1 cellular context compared by ENCODE assay signal in the genomic region with DNA sequence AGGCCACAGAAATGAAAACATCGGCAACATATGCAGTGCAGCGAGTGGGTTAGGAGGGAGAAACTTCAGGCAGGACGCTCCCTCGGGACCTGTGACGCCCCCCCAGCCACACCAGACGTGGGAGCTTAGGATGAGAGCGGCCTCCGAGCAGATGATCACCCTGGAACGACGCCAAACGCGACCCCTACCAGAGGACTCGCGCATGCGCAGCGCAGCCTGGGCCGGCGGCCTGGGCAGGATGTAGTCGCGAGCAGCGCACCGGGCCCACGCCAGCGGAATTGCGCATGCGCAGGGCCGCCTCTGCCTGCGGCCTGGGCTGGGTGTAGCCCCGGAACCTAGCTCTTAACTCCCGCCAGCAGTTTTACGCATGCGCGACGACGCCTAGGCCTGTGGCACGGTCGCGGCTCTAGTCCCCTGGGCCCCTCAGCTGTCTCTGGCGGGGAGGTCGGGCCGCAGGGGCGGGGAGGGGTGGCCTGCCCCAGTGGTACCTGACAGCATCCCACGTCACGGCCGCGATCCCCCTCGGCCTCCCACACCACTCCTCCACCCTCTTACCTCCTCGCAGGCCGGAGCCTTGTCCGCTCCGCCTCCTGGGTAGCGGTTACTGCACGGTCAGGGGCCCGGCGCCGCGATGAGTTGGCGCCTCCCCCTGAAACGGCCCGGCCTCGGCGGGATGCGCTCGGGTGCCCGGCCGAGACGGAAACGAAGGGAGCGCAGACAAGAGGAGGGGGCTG.
TF ChIP-seq lines count a peak whose summit lies in the region.

RCBTB2 (minus strand) TSS at position 608 of the 734 bp plus-strand sequence. CDS start 11,141 bp downstream, outside the sequence.

TF ChIP-seq in GM12878, 131 proteins besides CTCF, POLR2A, EP300 and RAD21 (continued from another document and continues in another):
- TF ChIP-seq, protein P1, sequence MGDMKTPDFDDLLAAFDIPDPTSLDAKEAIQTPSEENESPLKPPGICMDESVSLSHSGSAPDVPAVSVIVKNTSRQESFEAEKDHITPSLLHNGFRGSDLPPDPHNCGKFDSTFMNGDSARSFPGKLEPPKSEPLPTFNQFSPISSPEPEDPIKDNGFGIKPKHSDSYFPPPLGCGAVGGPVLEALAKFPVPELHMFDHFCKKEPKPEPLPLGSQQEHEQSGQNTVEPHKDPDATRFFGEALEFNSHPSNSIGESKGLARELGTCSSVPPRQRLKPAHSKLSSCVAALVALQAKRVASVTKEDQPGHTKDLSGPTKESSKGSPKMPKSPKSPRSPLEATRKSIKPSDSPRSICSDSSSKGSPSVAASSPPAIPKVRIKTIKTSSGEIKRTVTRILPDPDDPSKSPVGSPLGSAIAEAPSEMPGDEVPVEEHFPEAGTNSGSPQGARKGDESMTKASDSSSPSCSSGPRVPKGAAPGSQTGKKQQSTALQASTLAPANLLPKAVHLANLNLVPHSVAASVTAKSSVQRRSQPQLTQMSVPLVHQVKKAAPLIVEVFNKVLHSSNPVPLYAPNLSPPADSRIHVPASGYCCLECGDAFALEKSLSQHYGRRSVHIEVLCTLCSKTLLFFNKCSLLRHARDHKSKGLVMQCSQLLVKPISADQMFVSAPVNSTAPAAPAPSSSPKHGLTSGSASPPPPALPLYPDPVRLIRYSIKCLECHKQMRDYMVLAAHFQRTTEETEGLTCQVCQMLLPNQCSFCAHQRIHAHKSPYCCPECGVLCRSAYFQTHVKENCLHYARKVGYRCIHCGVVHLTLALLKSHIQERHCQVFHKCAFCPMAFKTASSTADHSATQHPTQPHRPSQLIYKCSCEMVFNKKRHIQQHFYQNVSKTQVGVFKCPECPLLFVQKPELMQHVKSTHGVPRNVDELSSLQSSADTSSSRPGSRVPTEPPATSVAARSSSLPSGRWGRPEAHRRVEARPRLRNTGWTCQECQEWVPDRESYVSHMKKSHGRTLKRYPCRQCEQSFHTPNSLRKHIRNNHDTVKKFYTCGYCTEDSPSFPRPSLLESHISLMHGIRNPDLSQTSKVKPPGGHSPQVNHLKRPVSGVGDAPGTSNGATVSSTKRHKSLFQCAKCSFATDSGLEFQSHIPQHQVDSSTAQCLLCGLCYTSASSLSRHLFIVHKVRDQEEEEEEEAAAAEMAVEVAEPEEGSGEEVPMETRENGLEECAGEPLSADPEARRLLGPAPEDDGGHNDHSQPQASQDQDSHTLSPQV (IDR thresholded peaks at IDR 0.05), result no peak
- TF ChIP-seq MYB (IDR thresholded peaks at IDR 0.05; ENCODE audit: borderline replicate concordance, low read depth, low read length) (no peak), GABPA (IDR thresholded peaks at IDR 0.05; ENCODE audit: low read depth) (no peak), SIX5 (IDR thresholded peaks at IDR 0.05; ENCODE audit: low read depth, low read length, severe bottlenecking) (no peak), NFXL1 (IDR thresholded peaks at IDR 0.05; ENCODE audit: borderline replicate concordance) (no peak), SIN3A (IDR thresholded peaks at IDR 0.05; ENCODE audit: low read depth, low read length) (no peak), ZNF384 (IDR thresholded peaks at IDR 0.05; ENCODE audit: borderline replicate concordance, low read depth, low read length) (no peak), TARDBP (IDR thresholded peaks at IDR 0.05; ENCODE audit: borderline replicate concordance) (no peak), PAX8 (IDR thresholded peaks at IDR 0.05) (no peak), ZBED1 (IDR thresholded peaks at IDR 0.05; ENCODE audit: borderline replicate concordance) (no peak), DPF2 (IDR thresholded peaks at IDR 0.05) (no peak; the same call in 1 of the 2 replicates), ASH2L (IDR thresholded peaks at IDR 0.05; ENCODE audit: borderline replicate concordance, low read depth) (no peak; the same call in 1 of the 2 replicates), CREB1 (IDR thresholded peaks at IDR 0.05; ENCODE audit: low read depth) (peak; percentile 77; the same call in 1 of the 2 replicates), YBX1 (IDR thresholded peaks at IDR 0.05) (no peak), ZSCAN29 (IDR thresholded peaks at IDR 0.05) (no peak), NR2C2 (IDR thresholded peaks at IDR 0.05; ENCODE audit: borderline replicate concordance, control insufficient read depth, insufficient read length, low read depth) (no peak), NR2F1 (conservative IDR thresholded peaks at IDR 0.05) (peak; percentile 15; the same call in 1 of the 2 replicates), POLR2AphosphoS5 (IDR thresholded peaks at IDR 0.05; ENCODE audit: low read length) (peak; percentile 82; the same call in 1 of the 2 replicates), ZBTB40 (IDR thresholded peaks at IDR 0.05; ENCODE audit: borderline replicate concordance) (no peak), LARP7 (IDR thresholded peaks at IDR 0.05) (no peak), REST (IDR thresholded peaks at IDR 0.05; ENCODE audit: low read depth, low read length) (no peak), BHLHE40 (IDR thresholded peaks at IDR 0.05; ENCODE audit: borderline replicate concordance in 1 of 2, low read depth in 2 of 2, low read length in 1 of 2) (peak; percentile 58 to 90; a peak in 2 of 4 replicates), SMARCA5 (IDR thresholded peaks at IDR 0.05) (no peak), RB1 (IDR thresholded peaks at IDR 0.05; ENCODE audit: borderline replicate concordance) (no peak; the same call in 1 of the 2 replicates), EED (IDR thresholded peaks at IDR 0.05; ENCODE audit: low read depth) (no peak), NFYA (IDR thresholded peaks at IDR 0.05; ENCODE audit: borderline replicate concordance, low read depth, low read length) (no peak), ATF7 (IDR thresholded peaks at IDR 0.05; ENCODE audit: low read depth) (no peak), BACH1 (IDR thresholded peaks at IDR 0.05; ENCODE audit: borderline replicate concordance) (peak; percentile 41; the same call in 1 of the 2 replicates), POU2F2 (IDR thresholded peaks at IDR 0.05; ENCODE audit: borderline replicate concordance, low read depth, low read length) (peak; percentile 48; the same call in 2 of the 3 replicates)
- TF ChIP-seq, protein P2, sequence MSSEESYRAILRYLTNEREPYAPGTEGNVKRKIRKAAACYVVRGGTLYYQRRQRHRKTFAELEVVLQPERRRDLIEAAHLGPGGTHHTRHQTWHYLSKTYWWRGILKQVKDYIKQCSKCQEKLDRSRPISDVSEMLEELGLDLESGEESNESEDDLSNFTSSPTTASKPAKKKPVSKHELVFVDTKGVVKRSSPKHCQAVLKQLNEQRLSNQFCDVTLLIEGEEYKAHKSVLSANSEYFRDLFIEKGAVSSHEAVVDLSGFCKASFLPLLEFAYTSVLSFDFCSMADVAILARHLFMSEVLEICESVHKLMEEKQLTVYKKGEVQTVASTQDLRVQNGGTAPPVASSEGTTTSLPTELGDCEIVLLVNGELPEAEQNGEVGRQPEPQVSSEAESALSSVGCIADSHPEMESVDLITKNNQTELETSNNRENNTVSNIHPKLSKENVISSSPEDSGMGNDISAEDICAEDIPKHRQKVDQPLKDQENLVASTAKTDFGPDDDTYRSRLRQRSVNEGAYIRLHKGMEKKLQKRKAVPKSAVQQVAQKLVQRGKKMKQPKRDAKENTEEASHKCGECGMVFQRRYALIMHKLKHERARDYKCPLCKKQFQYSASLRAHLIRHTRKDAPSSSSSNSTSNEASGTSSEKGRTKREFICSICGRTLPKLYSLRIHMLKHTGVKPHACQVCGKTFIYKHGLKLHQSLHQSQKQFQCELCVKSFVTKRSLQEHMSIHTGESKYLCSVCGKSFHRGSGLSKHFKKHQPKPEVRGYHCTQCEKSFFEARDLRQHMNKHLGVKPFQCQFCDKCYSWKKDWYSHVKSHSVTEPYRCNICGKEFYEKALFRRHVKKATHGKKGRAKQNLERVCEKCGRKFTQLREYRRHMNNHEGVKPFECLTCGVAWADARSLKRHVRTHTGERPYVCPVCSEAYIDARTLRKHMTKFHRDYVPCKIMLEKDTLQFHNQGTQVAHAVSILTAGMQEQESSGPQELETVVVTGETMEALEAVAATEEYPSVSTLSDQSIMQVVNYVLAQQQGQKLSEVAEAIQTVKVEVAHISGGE (CRISPR knock-in tag; IDR thresholded peaks at IDR 0.05), result no peak
- TF ChIP-seq, protein P3, sequence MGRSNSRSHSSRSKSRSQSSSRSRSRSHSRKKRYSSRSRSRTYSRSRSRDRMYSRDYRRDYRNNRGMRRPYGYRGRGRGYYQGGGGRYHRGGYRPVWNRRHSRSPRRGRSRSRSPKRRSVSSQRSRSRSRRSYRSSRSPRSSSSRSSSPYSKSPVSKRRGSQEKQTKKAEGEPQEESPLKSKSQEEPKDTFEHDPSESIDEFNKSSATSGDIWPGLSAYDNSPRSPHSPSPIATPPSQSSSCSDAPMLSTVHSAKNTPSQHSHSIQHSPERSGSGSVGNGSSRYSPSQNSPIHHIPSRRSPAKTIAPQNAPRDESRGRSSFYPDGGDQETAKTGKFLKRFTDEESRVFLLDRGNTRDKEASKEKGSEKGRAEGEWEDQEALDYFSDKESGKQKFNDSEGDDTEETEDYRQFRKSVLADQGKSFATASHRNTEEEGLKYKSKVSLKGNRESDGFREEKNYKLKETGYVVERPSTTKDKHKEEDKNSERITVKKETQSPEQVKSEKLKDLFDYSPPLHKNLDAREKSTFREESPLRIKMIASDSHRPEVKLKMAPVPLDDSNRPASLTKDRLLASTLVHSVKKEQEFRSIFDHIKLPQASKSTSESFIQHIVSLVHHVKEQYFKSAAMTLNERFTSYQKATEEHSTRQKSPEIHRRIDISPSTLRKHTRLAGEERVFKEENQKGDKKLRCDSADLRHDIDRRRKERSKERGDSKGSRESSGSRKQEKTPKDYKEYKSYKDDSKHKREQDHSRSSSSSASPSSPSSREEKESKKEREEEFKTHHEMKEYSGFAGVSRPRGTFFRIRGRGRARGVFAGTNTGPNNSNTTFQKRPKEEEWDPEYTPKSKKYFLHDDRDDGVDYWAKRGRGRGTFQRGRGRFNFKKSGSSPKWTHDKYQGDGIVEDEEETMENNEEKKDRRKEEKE (IDR thresholded peaks at IDR 0.05), result no peak
- TF ChIP-seq, protein P4, sequence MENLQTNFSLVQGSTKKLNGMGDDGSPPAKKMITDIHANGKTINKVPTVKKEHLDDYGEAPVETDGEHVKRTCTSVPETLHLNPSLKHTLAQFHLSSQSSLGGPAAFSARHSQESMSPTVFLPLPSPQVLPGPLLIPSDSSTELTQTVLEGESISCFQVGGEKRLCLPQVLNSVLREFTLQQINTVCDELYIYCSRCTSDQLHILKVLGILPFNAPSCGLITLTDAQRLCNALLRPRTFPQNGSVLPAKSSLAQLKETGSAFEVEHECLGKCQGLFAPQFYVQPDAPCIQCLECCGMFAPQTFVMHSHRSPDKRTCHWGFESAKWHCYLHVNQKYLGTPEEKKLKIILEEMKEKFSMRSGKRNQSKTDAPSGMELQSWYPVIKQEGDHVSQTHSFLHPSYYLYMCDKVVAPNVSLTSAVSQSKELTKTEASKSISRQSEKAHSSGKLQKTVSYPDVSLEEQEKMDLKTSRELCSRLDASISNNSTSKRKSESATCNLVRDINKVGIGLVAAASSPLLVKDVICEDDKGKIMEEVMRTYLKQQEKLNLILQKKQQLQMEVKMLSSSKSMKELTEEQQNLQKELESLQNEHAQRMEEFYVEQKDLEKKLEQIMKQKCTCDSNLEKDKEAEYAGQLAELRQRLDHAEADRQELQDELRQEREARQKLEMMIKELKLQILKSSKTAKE (IDR thresholded peaks at IDR 0.05; ENCODE audit: low read depth, poor library complexity, severe bottlenecking), result no peak
- TF ChIP-seq, protein P5, sequence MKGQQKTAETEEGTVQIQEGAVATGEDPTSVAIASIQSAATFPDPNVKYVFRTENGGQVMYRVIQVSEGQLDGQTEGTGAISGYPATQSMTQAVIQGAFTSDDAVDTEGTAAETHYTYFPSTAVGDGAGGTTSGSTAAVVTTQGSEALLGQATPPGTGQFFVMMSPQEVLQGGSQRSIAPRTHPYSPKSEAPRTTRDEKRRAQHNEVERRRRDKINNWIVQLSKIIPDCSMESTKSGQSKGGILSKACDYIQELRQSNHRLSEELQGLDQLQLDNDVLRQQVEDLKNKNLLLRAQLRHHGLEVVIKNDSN (IDR thresholded peaks at IDR 0.05; ENCODE audit: borderline replicate concordance, extremely low read length, insufficient read depth, low read depth, low read length), result no peak
